Comparison of ENCODE assay signal across 22 cellular contexts in the genomic region with DNA sequence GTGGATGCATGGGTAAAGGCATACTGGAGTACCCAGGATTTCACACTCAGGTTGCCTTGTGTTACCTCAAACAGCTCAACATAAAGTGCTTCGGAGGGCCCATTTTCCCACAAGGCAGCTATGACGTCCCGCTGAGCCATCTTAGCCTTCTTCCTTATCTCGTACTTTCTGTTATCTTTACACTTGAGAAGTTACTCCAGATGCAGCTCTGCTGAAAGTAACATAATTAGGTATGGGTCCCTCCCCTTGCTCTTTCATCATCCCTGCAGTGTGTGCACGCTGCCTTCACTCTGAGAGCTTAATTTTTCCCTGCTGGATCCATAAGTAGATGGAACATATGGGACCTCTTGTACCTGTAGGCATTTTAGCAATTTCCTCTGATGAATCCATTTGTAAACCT.
"Had no signal": no experiment of that assay in that cellular context is flagged by ENCODE, and none has a peak within 500 bp of the region (broad histone marks: within the 10 kb centered on the region; RNA-seq: fewer than 3 reads in every experiment).

No MANE protein-coding gene starts in this region.

- H3K4me2 ChIP-seq: neural progenitor cell had no signal

- H3K27ac ChIP-seq: epithelial cell of prostate, esophagus muscularis mucosa, gastrocnemius medialis, left ventricle myocardium inferior, lower lobe of right lung, neural progenitor cell, parathyroid adenoma, prostate gland, right lobe of liver, suprapubic skin, tibial nerve had no signal

- H3K9me3 ChIP-seq: esophagus muscularis mucosa, gastrocnemius medialis, left ventricle myocardium inferior, lower lobe of right lung, prostate gland, right lobe of liver, suprapubic skin, tibial nerve had no signal

- DNase-seq: cortex of kidney; effector memory CD4-positive, alpha-beta T cell; gastrocnemius medialis; kidney; left cardiac atrium; left ventricle myocardium inferior; lower lobe of right lung; midbrain; occipital lobe; right lobe of liver; stimulated activated CD4-positive, alpha-beta T cell treated with anti-CD3 and anti-CD28 coated beads, Interleukin-4, amount 100 ng/mL, for 1 hour; stimulated activated CD8-positive, alpha-beta memory T cell treated with anti-CD3 and anti-CD28 coated beads, Interleukin-4, amount 100 ng/mL, for 48 hours; stimulated activated naive CD8-positive, alpha-beta T cell treated with anti-CD3 and anti-CD28 coated beads, Interleukin-15, Interleukin-2, amounts not matched to agents 100 U/mL and 50 U/mL, for 24 hours had no signal

- H3K36me3 ChIP-seq: esophagus muscularis mucosa, gastrocnemius medialis, left ventricle myocardium inferior, lower lobe of right lung, neural progenitor cell, prostate gland, right lobe of liver, suprapubic skin, tibial nerve had no signal

- ATAC-seq: gastrocnemius medialis; lower lobe of right lung; natural killer cell treated with Interleukin-12 subunit alpha and Interleukin-12 subunit beta and Interleukin-15 and Interleukin-18, amount 100 ng/mL, for 72 hours; right lobe of liver; stimulated activated effector memory CD8-positive, alpha-beta T cell treated with anti-CD3 and anti-CD28 coated beads, Interleukin-12 subunit alpha, Interleukin-12 subunit beta, amount 100 ng/mL, for 72 hours; stimulated activated naive CD8-positive, alpha-beta T cell treated with anti-CD3 and anti-CD28 coated beads, Interleukin-15, Interleukin-2, amounts not matched to agents 100 U/mL and 50 U/mL, for 24 hours had no signal

- H3K4me1 ChIP-seq: esophagus muscularis mucosa, left ventricle myocardium inferior, lower lobe of right lung, neural progenitor cell, parathyroid adenoma, prostate gland, right lobe of liver, suprapubic skin, tibial nerve had no signal

- H3K27me3 ChIP-seq: esophagus muscularis mucosa, gastrocnemius medialis, neural progenitor cell, right lobe of liver, suprapubic skin, tibial nerve had no signal

- H3K9ac ChIP-seq: neural progenitor cell, parathyroid adenoma had no signal

- H3K4me3 ChIP-seq: esophagus muscularis mucosa, gastrocnemius medialis, left ventricle myocardium inferior, lower lobe of right lung, neural progenitor cell, prostate gland, right lobe of liver, suprapubic skin, tibial nerve had no signal

- H3K79me2 ChIP-seq: parathyroid adenoma had no signal
